Comparison of ENCODE assay signal across 1 cellular context in the genomic region with DNA sequence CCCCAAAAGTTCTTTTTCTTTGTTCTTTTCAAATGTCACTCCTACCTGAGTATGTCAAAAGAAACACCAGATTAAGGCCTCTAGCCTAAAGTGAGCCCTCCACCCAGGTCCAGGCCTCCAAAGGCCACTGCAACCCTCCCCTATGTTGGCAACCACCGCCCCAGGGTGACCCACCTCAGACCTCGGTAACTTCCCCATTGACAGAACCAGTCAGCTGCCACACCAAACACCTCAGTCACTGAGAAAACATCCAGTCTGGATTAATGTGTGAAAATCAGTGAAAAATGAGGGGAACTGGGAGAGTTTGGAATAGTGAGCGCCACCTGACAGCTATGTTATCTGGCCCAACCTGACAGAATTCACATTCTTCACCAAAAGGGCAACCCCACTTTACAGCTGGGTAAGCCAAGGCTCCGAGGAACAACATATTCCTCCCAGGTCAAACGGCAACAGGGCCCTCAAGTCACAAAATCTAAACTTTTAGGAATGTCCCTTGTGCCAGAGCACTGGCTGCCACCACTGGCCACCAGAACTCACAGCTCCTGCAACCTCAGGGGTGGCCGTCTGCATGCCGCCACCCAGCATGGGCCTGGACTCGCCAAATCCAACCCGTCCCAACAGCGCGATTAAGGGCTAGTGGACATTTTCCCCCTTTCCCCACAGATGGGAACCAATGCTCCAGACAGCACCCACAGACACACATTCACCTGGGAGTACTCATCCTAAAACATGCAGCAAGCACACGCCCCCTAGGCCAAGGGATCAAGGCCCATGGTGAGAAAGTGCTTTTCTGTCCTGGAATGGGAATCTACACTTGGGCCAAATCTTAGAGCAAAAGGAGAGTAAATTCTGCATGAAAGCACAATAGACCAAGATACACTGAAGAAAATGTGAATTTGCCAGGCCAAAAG.
TF ChIP-seq lines count a peak whose summit lies in the region.

No MANE protein-coding gene starts in this region.

TF ChIP-seq in IMR-90, 13 proteins besides CTCF, POLR2A, EP300 and RAD21:
- TF ChIP-seq CHD1 (IDR thresholded peaks at IDR 0.05; ENCODE audit: low read depth, low read length): no peak
- no peak for TF ChIP-seq CEBPB (IDR thresholded peaks at IDR 0.05; ENCODE audit: low read depth, low read length)
